In genomic region chr3:100157617-100158016, GRCh38 we compare ENCODE assay signal across 25 cellular contexts.
"Had no signal": no experiment of that assay in that cellular context is flagged by ENCODE, and none has a peak within 500 bp of the region (broad histone marks: within the 10 kb centered on the region; RNA-seq: fewer than 3 reads in every experiment).

No MANE protein-coding gene starts in this region.

- H3K4me1 Mint-ChIP-seq: activated naive CD4-positive, alpha-beta T cell treated with anti-CD3 and anti-CD28 coated beads, Interleukin-2, amount 10 ng/mL, durations not matched to agents 7 days and 5 days had no signal

- H3K4me3 Mint-ChIP-seq: activated CD4-positive, alpha-beta memory T cell treated with anti-CD3 and anti-CD28 coated beads for 36 hours; activated naive CD4-positive, alpha-beta T cell treated with anti-CD3 and anti-CD28 coated beads, Interleukin-2, amount 10 ng/mL, durations not matched to agents 7 days and 5 days; activated T-cell treated with anti-CD3 and anti-CD28 coated beads, Interleukin-2, amount 50 U/mL, for 72 hours; nephron; T-helper 1 cell treated with Interleukin-12 subunit alpha and Interleukin-12 subunit beta and Interleukin-4 antibody, amounts not matched to agents 30 μg/mL and 1 μg/mL, for 36 hours had no signal

- H3K9me3 ChIP-seq: neutrophil, ovary, prostate gland had no signal

- H3K4me1 ChIP-seq: prostate gland had no signal

- H3K36me3 ChIP-seq: neutrophil, ovary, prostate gland had no signal

- H3K27ac Mint-ChIP-seq: activated CD4-positive, alpha-beta memory T cell treated with anti-CD3 and anti-CD28 coated beads for 36 hours; activated naive CD4-positive, alpha-beta T cell treated with anti-CD3 and anti-CD28 coated beads, Interleukin-2, amount 10 ng/mL, durations not matched to agents 7 days and 5 days; activated T-cell treated with anti-CD3 and anti-CD28 coated beads, Interleukin-2, amount 50 U/mL, for 72 hours; T-helper 1 cell treated with Interleukin-12 subunit alpha and Interleukin-12 subunit beta and Interleukin-4 antibody, amounts not matched to agents 30 μg/mL and 1 μg/mL, for 36 hours had no signal

- H3K4me3 ChIP-seq: body of pancreas, ovary, prostate gland, smooth muscle cell, transverse colon had no signal

- H3K27ac ChIP-seq: body of pancreas, foreskin keratinocyte, neutrophil, ovary, prostate gland, transverse colon had no signal

- H3K27me3 Mint-ChIP-seq: activated CD4-positive, alpha-beta memory T cell treated with anti-CD3 and anti-CD28 coated beads for 36 hours; activated naive CD4-positive, alpha-beta T cell treated with anti-CD3 and anti-CD28 coated beads, Interleukin-2, amount 10 ng/mL, durations not matched to agents 7 days and 5 days had no signal

- ATAC-seq: activated T-cell treated with anti-CD3 and anti-CD28 coated beads, Interleukin-2, amount 50 U/mL, for 72 hours; body of pancreas; foreskin keratinocyte; sciatic nerve had no signal

- H3K4me2 ChIP-seq: smooth muscle cell had no signal

- H3K27me3 ChIP-seq: body of pancreas, foreskin keratinocyte, neutrophil, ovary, transverse colon had no signal

- DNase-seq: activated CD4-positive, alpha-beta memory T cell treated with anti-CD3 and anti-CD28 coated beads for 36 hours; activated CD4-positive, alpha-beta T cell treated with anti-CD3 and anti-CD28 coated beads for 4 hours; activated CD4-positive, CD25-positive, alpha-beta regulatory T cell; activated effector memory CD4-positive, alpha-beta T cell treated with Interleukin-2 at 50 U/mL for 16 hours; activated naive CD4-positive, alpha-beta T cell treated with anti-CD3 and anti-CD28 coated beads, Interleukin-2, amount 10 ng/mL, durations not matched to agents 7 days and 5 days; activated T-cell treated with anti-CD3 and anti-CD28 coated beads, Interleukin-2, amount 50 U/mL, for 72 hours; amygdala; body of pancreas; caudate nucleus; dermis blood vessel endothelial cell; effector CD8-positive, alpha-beta T cell; erythroblast; foreskin keratinocyte; hippocampal formation; ovary; stimulated activated CD4-positive, alpha-beta T cell treated with anti-CD3 and anti-CD28 coated beads, Interleukin-4, amount 100 ng/mL, for 1 hour; stimulated activated naive CD4-positive, alpha-beta T cell treated with Interleukin-2 at 50 U/mL for 16 hours; substantia nigra; transverse colon had no signal
